ENCODE assay signal across 12 cellular contexts in genomic region chr12:95200128-95200973, GRCh38. TPM values are rescaled to one million over a fixed set of nuclear protein-coding genes. Genes with fewer than 3 reads are reported as not detected.
DNase-seq lines count a peak whose midpoint lies in the region; ATAC-seq and TF ChIP-seq lines count a peak whose summit lies in the region.
"Had no signal": no experiment of that assay in that cellular context is flagged by ENCODE, and none has a peak within 500 bp of the region (broad histone marks: within the 10 kb centered on the region; RNA-seq: fewer than 3 reads in every experiment).

No MANE protein-coding gene starts in this region.

- H3K9me3 ChIP-seq in HCT116 (ENCODE audit: control insufficient read depth in 1 of 2, insufficient read depth in 1 of 2, low read depth in 1 of 2, low read length in 2 of 2), result no peaks in the 10 kb centered on the region
- no peaks in the 10 kb centered on the region for H3K9me3 ChIP-seq in adrenal gland (replicated peaks in 1 of 3)

- no peaks in the 10 kb centered on the region for H3K9me2 ChIP-seq in HCT116 (ENCODE audit: insufficient read depth)

- H3K36me3 ChIP-seq in HCT116 (ENCODE audit: control insufficient read depth in 1 of 2, insufficient read depth in 2 of 2, low read length in 2 of 2), result no peaks in the 10 kb centered on the region; a peak in 1 of 4 replicates
- H3K36me3 ChIP-seq in adrenal gland (replicated peaks in 1 of 2), result no peaks in the 10 kb centered on the region

- no peak for TF ChIP-seq RAD21 in HCT116 (IDR thresholded peaks at IDR 0.05; ENCODE audit: low read depth)

- no peak overlapping the region for H3K4me3 Mint-ChIP-seq in stimulated activated effector memory CD8-positive, alpha-beta T cell treated with anti-CD3 and anti-CD28 coated beads, Interleukin-12 subunit alpha, Interleukin-12 subunit beta, amount 100 ng/mL, for 72 hours

- POLR2A ChIA-PET in HCT116 (lab: Charles Lee), result interaction anchor here (0.6 to 2.3 kb wide), 2 partner anchors 17 to 252 kb away, joined by 3 to 7 read pairs; partner anchors contain the start of genes FGD6 and VEZT

- H3K4me3 ChIP-seq in HCT116 (replicated peaks in 1 of 2; ENCODE audit: low read depth in 1 of 2, low read length in 2 of 2), result peak overlapping the region; percentile 2 to 29; a peak in 3 of 4 replicates
- peak overlapping the region in 1 of 4 donors; percentile 40 for H3K4me3 ChIP-seq in adrenal gland

- ATAC-seq in HCT116, result no peak
- no peak for ATAC-seq in foreskin keratinocyte
- ATAC-seq in stimulated activated effector memory CD8-positive, alpha-beta T cell treated with anti-CD3 and anti-CD28 coated beads, Interleukin-12 subunit alpha, Interleukin-12 subunit beta, amount 100 ng/mL, for 72 hours, result no peak
- no peak for ATAC-seq in GM21528 (IDR thresholded peaks at IDR 0.05; ENCODE audit: low FRiP score, unreplicated experiment)
- no peak for ATAC-seq in HG03196 (IDR thresholded peaks at IDR 0.05; ENCODE audit: unreplicated experiment)

- TF ChIP-seq POLR2A in HCT116 (IDR thresholded peaks at IDR 0.05; ENCODE audit: borderline replicate concordance, extremely low read depth, insufficient read depth, insufficient read length) (no peak), adrenal gland (IDR thresholded peaks at IDR 0.05) (peak in 1 of 2 donors; percentile 74)

- TF ChIP-seq CTCF in HCT116 (IDR thresholded peaks at IDR 0.05 in 2 of 3, conservative IDR thresholded peaks at IDR 0.05 in 1 of 3; ENCODE audit: borderline replicate concordance in 1 of 3, insufficient read depth in 1 of 3, low read depth in 2 of 3, low read length in 2 of 3), result no peak
- TF ChIP-seq CTCF in adrenal gland (IDR thresholded peaks at IDR 0.05), result no peak
- no peak for TF ChIP-seq CTCF in foreskin keratinocyte (conservative IDR thresholded peaks at IDR 0.05)

- H3K27ac Mint-ChIP-seq in stimulated activated effector memory CD8-positive, alpha-beta T cell treated with anti-CD3 and anti-CD28 coated beads, Interleukin-12 subunit alpha, Interleukin-12 subunit beta, amount 100 ng/mL, for 72 hours, result peak overlapping the region; percentile 11

- intact Hi-C loops in HCT116 (cut with micrococcal nuclease) (loop anchor here (5.0 kb wide), 1 partner anchor 83 kb away; no protein-coding TSS in a partner anchor), adrenal gland (cut with DNase I) (no loop called here)

- CTCF ChIA-PET in HCT116 (lab: Charles Lee), result interaction anchor here (1.1 kb wide), 1 partner anchor 13 kb away, joined by 4 read pairs; no protein-coding TSS in a partner anchor

- DNase-seq in HCT116 (ENCODE audit: low read depth, low spot score), result no peak
- peak in 1 of 7 donors; percentile 14 for DNase-seq in adrenal gland
- DNase-seq in foreskin keratinocyte, result peak in 1 of 2 donors; percentile 77
- DNase-seq in stimulated activated effector memory CD8-positive, alpha-beta T cell treated with anti-CD3 and anti-CD28 coated beads, Interleukin-12 subunit alpha, Interleukin-12 subunit beta, amount 100 ng/mL, for 72 hours (ENCODE audit: low spot score in 2 of 2), result no peak
- no peak for DNase-seq in HPDE6-E6E7 (ENCODE audit: extremely low spot score)
- no peak for DNase-seq in DMS53 treated with DMSO at 0.1 percent for 48 hours (lab: John Stamatoyannopoulos, UW; ENCODE audit: unreplicated experiment)
- DNase-seq: central memory CD4-positive, alpha-beta T cell; NCI-H345; stimulated activated CD8-positive, alpha-beta memory T cell treated with anti-CD3 and anti-CD28 coated beads, Interleukin-4, amount 100 ng/mL, for 48 hours; T-helper 1 cell had no signal

- H3K4me1 ChIP-seq in HCT116 (ENCODE audit: control insufficient read depth in 1 of 2, insufficient read depth in 2 of 2, low read length in 2 of 2) (peaks cover 49 to 60% of the 10 kb centered on the region in 2 experiments), adrenal gland (replicated peaks in 1 of 2) (peaks cover 44 to 50% of the 10 kb centered on the region in 2 donors), foreskin keratinocyte (peaks cover 57% of the 10 kb centered on the region)

- H2AFZ ChIP-seq in HCT116 (ENCODE audit: low read depth, low read length, poor library complexity, severe bottlenecking), result no peak overlapping the region

- H3K4me1 Mint-ChIP-seq in stimulated activated effector memory CD8-positive, alpha-beta T cell treated with anti-CD3 and anti-CD28 coated beads, Interleukin-12 subunit alpha, Interleukin-12 subunit beta, amount 100 ng/mL, for 72 hours, result peaks cover 6% of the 10 kb centered on the region

- no peaks in the 10 kb centered on the region for H3K36me3 Mint-ChIP-seq in stimulated activated effector memory CD8-positive, alpha-beta T cell treated with anti-CD3 and anti-CD28 coated beads, Interleukin-12 subunit alpha, Interleukin-12 subunit beta, amount 100 ng/mL, for 72 hours

- WGBS in adrenal gland, 4 donors, result 37 to 48% (median 46%) methylated on average over 6 of the region's 6 CpGs

- H3K79me2 ChIP-seq in HCT116 (ENCODE audit: insufficient read depth, low read length), result peaks cover 57% of the 10 kb centered on the region

- H3K27ac ChIP-seq in HCT116 (ENCODE audit: low read depth, low read length) (peak overlapping the region; percentile 63; the same call in 1 of the 2 replicates), adrenal gland (peak overlapping the region; percentile 11 to 68 (median 66)), foreskin keratinocyte (peak overlapping the region; percentile 100)

- no peaks in the 10 kb centered on the region for H3K27me3 ChIP-seq in HCT116 (ENCODE audit: insufficient read depth, low read length)
- H3K27me3 ChIP-seq in adrenal gland, result no peaks in the 10 kb centered on the region
- no peaks in the 10 kb centered on the region for H3K27me3 ChIP-seq in foreskin keratinocyte

- peak overlapping the region; percentile 54 for H3K9ac ChIP-seq in HCT116 (ENCODE audit: low read length)

- H3K9me3 Mint-ChIP-seq in stimulated activated effector memory CD8-positive, alpha-beta T cell treated with anti-CD3 and anti-CD28 coated beads, Interleukin-12 subunit alpha, Interleukin-12 subunit beta, amount 100 ng/mL, for 72 hours, result no peaks in the 10 kb centered on the region

- BruUV-seq in HCT116 (replicated peaks; lab: Mats Ljungman, UMichigan), result no TSS peak

- H4K20me1 ChIP-seq in HCT116 (ENCODE audit: insufficient read depth), result no peaks in the 10 kb centered on the region

- H3K4me2 ChIP-seq in HCT116 (ENCODE audit: low read length), result peak overlapping the region; percentile 78

- RAD21 ChIA-PET in HCT116 (lab: Charles Lee; ENCODE audit: low non-redundant PET in 1 of 2, low total read pairs in 2 of 2, uncharacterized antibody in 2 of 2, unreplicated experiment in 2 of 2), result no interaction called here

TF ChIP-seq in HCT116, 20 proteins besides CTCF, POLR2A, EP300 and RAD21 (continues in another document):
- TF ChIP-seq ZNF274 (IDR thresholded peaks at IDR 0.05; ENCODE audit: low read depth, low read length) (no peak), CEBPB (IDR thresholded peaks at IDR 0.05; ENCODE audit: low read depth) (no peak), EZH2phosphoT487 (IDR thresholded peaks at IDR 0.05; ENCODE audit: borderline replicate concordance) (no peak), ZBTB33 (IDR thresholded peaks at IDR 0.05; ENCODE audit: extremely low read depth, insufficient replicate concordance, low read length) (no peak)
- TF ChIP-seq, protein P1, sequence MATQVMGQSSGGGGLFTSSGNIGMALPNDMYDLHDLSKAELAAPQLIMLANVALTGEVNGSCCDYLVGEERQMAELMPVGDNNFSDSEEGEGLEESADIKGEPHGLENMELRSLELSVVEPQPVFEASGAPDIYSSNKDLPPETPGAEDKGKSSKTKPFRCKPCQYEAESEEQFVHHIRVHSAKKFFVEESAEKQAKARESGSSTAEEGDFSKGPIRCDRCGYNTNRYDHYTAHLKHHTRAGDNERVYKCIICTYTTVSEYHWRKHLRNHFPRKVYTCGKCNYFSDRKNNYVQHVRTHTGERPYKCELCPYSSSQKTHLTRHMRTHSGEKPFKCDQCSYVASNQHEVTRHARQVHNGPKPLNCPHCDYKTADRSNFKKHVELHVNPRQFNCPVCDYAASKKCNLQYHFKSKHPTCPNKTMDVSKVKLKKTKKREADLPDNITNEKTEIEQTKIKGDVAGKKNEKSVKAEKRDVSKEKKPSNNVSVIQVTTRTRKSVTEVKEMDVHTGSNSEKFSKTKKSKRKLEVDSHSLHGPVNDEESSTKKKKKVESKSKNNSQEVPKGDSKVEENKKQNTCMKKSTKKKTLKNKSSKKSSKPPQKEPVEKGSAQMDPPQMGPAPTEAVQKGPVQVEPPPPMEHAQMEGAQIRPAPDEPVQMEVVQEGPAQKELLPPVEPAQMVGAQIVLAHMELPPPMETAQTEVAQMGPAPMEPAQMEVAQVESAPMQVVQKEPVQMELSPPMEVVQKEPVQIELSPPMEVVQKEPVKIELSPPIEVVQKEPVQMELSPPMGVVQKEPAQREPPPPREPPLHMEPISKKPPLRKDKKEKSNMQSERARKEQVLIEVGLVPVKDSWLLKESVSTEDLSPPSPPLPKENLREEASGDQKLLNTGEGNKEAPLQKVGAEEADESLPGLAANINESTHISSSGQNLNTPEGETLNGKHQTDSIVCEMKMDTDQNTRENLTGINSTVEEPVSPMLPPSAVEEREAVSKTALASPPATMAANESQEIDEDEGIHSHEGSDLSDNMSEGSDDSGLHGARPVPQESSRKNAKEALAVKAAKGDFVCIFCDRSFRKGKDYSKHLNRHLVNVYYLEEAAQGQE (IDR thresholded peaks at IDR 0.05; ENCODE audit: low read depth), result no peak

RNA-seq across cellular contexts. Expression of gene FGD6, which starts 16.9 kb away (rescaled TPM):
- total RNA-seq in HCT116 (2021; ENCODE audit: unreplicated experiment) (18.2 TPM), adrenal gland (10 to 100 TPM; 13.5 to 33.9 (median 23.2) TPM), foreskin keratinocyte (55.8 and 65.5 TPM in 2 replicates)
- polyA plus RNA-seq in HCT116 (2012), result 6.4 and 6.8 TPM in 2 replicates
- polyA plus RNA-seq in adrenal gland (1 to 10 TPM; 2.3 to 5.7 (median 2.7) TPM), foreskin keratinocyte (8.6 and 9.3 TPM in 2 replicates)

RNA-seq across cellular contexts. Expression of gene VEZT, which starts 17.3 kb away (rescaled TPM):
- total RNA-seq in HCT116 (2021; ENCODE audit: unreplicated experiment) (46.4 TPM), adrenal gland (100 to 1,000 TPM in 2 of 8 donors, 10 to 100 TPM in 6; 50.9 to 150 (median 88.3) TPM), foreskin keratinocyte (88.2 and 106 TPM in 2 replicates)
- polyA plus RNA-seq in HCT116 (2012), result 15.9 and 22.7 TPM in 2 replicates
- polyA plus RNA-seq in adrenal gland (100 to 1,000 TPM in 1 of 3 donors, 10 to 100 TPM in 2; 34.8 to 152 (median 39.0) TPM), foreskin keratinocyte (37.5 and 40.4 TPM in 2 replicates)
